In the genomic region with DNA sequence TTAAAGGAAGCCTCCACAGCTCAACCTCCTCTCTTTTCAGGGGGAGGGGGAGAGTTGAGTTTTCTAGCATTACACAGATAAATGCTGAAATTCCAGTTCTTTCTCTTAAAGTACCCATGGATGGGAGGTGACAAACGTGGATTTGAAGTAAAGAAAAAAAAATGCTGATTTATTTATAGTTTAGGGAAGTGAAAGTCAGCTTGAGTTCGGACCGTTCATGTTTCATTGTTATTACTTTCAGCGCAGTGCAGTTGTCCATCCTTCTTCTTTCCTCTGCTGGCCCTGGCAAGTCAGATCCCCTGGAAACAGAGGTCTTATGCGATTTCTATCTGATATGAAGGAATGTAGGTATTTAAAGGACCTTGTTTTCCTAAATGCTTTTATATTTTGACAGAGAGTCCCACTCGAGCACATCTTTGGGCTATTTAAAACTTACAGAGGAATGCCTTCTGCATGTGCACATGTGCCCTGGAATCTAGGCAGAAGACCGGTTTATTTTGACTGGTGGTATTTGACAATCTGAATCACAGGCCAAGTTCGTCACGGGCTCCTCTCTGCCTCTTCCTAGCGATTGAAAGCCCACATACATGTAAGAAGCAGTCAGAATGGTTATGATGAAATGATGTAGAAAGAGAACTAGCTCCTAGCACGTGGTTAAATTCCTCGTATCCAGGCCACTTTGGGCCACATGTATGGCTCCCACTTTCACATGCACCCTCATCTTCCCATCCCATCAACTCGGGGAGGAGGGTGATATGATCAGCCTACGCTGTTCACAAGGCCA, we compare ENCODE assay signal across 1 cellular context.
TF ChIP-seq lines count a peak whose summit lies in the region.

No MANE protein-coding gene starts in this region.

TF ChIP-seq in GM12878, 131 proteins besides CTCF, POLR2A, EP300 and RAD21 (continued from another document):
- TF ChIP-seq, protein P1, sequence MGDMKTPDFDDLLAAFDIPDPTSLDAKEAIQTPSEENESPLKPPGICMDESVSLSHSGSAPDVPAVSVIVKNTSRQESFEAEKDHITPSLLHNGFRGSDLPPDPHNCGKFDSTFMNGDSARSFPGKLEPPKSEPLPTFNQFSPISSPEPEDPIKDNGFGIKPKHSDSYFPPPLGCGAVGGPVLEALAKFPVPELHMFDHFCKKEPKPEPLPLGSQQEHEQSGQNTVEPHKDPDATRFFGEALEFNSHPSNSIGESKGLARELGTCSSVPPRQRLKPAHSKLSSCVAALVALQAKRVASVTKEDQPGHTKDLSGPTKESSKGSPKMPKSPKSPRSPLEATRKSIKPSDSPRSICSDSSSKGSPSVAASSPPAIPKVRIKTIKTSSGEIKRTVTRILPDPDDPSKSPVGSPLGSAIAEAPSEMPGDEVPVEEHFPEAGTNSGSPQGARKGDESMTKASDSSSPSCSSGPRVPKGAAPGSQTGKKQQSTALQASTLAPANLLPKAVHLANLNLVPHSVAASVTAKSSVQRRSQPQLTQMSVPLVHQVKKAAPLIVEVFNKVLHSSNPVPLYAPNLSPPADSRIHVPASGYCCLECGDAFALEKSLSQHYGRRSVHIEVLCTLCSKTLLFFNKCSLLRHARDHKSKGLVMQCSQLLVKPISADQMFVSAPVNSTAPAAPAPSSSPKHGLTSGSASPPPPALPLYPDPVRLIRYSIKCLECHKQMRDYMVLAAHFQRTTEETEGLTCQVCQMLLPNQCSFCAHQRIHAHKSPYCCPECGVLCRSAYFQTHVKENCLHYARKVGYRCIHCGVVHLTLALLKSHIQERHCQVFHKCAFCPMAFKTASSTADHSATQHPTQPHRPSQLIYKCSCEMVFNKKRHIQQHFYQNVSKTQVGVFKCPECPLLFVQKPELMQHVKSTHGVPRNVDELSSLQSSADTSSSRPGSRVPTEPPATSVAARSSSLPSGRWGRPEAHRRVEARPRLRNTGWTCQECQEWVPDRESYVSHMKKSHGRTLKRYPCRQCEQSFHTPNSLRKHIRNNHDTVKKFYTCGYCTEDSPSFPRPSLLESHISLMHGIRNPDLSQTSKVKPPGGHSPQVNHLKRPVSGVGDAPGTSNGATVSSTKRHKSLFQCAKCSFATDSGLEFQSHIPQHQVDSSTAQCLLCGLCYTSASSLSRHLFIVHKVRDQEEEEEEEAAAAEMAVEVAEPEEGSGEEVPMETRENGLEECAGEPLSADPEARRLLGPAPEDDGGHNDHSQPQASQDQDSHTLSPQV (IDR thresholded peaks at IDR 0.05): no peak
- TF ChIP-seq, protein P2, sequence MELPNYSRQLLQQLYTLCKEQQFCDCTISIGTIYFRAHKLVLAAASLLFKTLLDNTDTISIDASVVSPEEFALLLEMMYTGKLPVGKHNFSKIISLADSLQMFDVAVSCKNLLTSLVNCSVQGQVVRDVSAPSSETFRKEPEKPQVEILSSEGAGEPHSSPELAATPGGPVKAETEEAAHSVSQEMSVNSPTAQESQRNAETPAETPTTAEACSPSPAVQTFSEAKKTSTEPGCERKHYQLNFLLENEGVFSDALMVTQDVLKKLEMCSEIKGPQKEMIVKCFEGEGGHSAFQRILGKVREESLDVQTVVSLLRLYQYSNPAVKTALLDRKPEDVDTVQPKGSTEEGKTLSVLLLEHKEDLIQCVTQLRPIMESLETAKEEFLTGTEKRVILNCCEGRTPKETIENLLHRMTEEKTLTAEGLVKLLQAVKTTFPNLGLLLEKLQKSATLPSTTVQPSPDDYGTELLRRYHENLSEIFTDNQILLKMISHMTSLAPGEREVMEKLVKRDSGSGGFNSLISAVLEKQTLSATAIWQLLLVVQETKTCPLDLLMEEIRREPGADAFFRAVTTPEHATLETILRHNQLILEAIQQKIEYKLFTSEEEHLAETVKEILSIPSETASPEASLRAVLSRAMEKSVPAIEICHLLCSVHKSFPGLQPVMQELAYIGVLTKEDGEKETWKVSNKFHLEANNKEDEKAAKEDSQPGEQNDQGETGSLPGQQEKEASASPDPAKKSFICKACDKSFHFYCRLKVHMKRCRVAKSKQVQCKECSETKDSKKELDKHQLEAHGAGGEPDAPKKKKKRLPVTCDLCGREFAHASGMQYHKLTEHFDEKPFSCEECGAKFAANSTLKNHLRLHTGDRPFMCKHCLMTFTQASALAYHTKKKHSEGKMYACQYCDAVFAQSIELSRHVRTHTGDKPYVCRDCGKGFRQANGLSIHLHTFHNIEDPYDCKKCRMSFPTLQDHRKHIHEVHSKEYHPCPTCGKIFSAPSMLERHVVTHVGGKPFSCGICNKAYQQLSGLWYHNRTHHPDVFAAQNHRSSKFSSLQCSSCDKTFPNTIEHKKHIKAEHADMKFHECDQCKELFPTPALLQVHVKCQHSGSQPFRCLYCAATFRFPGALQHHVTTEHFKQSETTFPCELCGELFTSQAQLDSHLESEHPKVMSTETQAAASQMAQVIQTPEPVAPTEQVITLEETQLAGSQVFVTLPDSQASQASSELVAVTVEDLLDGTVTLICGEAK (IDR thresholded peaks at IDR 0.05; ENCODE audit: borderline replicate concordance): no peak
- TF ChIP-seq, protein P3, sequence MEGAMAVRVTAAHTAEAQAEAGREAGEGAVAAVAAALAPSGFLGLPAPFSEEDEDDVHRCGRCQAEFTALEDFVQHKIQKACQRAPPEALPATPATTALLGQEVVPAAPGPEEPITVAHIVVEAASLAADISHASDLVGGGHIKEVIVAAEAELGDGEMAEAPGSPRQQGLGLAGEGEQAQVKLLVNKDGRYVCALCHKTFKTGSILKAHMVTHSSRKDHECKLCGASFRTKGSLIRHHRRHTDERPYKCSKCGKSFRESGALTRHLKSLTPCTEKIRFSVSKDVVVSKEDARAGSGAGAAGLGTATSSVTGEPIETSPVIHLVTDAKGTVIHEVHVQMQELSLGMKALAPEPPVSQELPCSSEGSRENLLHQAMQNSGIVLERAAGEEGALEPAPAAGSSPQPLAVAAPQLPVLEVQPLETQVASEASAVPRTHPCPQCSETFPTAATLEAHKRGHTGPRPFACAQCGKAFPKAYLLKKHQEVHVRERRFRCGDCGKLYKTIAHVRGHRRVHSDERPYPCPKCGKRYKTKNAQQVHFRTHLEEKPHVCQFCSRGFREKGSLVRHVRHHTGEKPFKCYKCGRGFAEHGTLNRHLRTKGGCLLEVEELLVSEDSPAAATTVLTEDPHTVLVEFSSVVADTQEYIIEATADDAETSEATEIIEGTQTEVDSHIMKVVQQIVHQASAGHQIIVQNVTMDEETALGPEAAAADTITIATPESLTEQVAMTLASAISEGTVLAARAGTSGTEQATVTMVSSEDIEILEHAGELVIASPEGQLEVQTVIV (IDR thresholded peaks at IDR 0.05; ENCODE audit: borderline replicate concordance, partially characterized antibody): no peak
- TF ChIP-seq MYC (IDR thresholded peaks at IDR 0.05; ENCODE audit: insufficient read depth, insufficient read length, insufficient replicate concordance, low read length, severe bottlenecking) (no peak), IRF4 (IDR thresholded peaks at IDR 0.05; ENCODE audit: low read depth, low read length) (peak; percentile 86), SMC3 (IDR thresholded peaks at IDR 0.05; ENCODE audit: borderline replicate concordance, low read length) (no peak), DPF2 (IDR thresholded peaks at IDR 0.05) (peak; percentile 34), BHLHE40 (IDR thresholded peaks at IDR 0.05; ENCODE audit: borderline replicate concordance in 1 of 2, low read depth in 2 of 2, low read length in 1 of 2) (no peak), YBX1 (IDR thresholded peaks at IDR 0.05) (no peak), CEBPB (IDR thresholded peaks at IDR 0.05; ENCODE audit: borderline replicate concordance in 1 of 2, low read depth in 2 of 2, low read length in 2 of 2) (no peak), NR2F1 (conservative IDR thresholded peaks at IDR 0.05) (no peak), ZNF384 (IDR thresholded peaks at IDR 0.05; ENCODE audit: borderline replicate concordance, low read depth, low read length) (peak; percentile 86), FOXM1 (IDR thresholded peaks at IDR 0.05; ENCODE audit: low read depth, low read length) (no peak), MXI1 (IDR thresholded peaks at IDR 0.05; ENCODE audit: low read depth, low read length) (no peak), BACH1 (IDR thresholded peaks at IDR 0.05; ENCODE audit: borderline replicate concordance) (no peak), CREB1 (IDR thresholded peaks at IDR 0.05; ENCODE audit: low read depth) (no peak), MEF2B (IDR thresholded peaks at IDR 0.05; ENCODE audit: partially characterized antibody, poor library complexity, severe bottlenecking) (peak; percentile 62), TARDBP (IDR thresholded peaks at IDR 0.05; ENCODE audit: borderline replicate concordance) (no peak), IKZF1 (conservative IDR thresholded peaks at IDR 0.05) (peak; percentile 64), IKZF2 (IDR thresholded peaks at IDR 0.05) (0 out of 4 replicates have a peak, but pooled peaks of 1 of the 2 experiments have one; percentile 23), ZNF622 (IDR thresholded peaks at IDR 0.05) (no peak), BCL11A (IDR thresholded peaks at IDR 0.05; ENCODE audit: low read depth, low read length) (peak; percentile 49; the same call in 1 of the 2 replicates), MEF2A (IDR thresholded peaks at IDR 0.05; ENCODE audit: insufficient read depth, low read depth, low read length) (peak; percentile 97), SREBF2 (IDR thresholded peaks at IDR 0.05; ENCODE audit: low read length) (no peak), JUNB (IDR thresholded peaks at IDR 0.05) (peak; percentile 23; the same call in 1 of the 2 replicates), MTA3 (IDR thresholded peaks at IDR 0.05; ENCODE audit: borderline replicate concordance, low read length) (no peak), TCF7 (IDR thresholded peaks at IDR 0.05; ENCODE audit: borderline replicate concordance) (no peak)
- TF ChIP-seq, protein P4, sequence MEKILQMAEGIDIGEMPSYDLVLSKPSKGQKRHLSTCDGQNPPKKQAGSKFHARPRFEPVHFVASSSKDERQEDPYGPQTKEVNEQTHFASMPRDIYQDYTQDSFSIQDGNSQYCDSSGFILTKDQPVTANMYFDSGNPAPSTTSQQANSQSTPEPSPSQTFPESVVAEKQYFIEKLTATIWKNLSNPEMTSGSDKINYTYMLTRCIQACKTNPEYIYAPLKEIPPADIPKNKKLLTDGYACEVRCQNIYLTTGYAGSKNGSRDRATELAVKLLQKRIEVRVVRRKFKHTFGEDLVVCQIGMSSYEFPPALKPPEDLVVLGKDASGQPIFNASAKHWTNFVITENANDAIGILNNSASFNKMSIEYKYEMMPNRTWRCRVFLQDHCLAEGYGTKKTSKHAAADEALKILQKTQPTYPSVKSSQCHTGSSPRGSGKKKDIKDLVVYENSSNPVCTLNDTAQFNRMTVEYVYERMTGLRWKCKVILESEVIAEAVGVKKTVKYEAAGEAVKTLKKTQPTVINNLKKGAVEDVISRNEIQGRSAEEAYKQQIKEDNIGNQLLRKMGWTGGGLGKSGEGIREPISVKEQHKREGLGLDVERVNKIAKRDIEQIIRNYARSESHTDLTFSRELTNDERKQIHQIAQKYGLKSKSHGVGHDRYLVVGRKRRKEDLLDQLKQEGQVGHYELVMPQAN (conservative IDR thresholded peaks at IDR 0.05): no peak
- TF ChIP-seq, protein P5, sequence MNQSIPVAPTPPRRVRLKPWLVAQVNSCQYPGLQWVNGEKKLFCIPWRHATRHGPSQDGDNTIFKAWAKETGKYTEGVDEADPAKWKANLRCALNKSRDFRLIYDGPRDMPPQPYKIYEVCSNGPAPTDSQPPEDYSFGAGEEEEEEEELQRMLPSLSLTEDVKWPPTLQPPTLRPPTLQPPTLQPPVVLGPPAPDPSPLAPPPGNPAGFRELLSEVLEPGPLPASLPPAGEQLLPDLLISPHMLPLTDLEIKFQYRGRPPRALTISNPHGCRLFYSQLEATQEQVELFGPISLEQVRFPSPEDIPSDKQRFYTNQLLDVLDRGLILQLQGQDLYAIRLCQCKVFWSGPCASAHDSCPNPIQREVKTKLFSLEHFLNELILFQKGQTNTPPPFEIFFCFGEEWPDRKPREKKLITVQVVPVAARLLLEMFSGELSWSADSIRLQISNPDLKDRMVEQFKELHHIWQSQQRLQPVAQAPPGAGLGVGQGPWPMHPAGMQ (IDR thresholded peaks at IDR 0.05; ENCODE audit: borderline replicate concordance): no peak
- TF ChIP-seq, protein P6, sequence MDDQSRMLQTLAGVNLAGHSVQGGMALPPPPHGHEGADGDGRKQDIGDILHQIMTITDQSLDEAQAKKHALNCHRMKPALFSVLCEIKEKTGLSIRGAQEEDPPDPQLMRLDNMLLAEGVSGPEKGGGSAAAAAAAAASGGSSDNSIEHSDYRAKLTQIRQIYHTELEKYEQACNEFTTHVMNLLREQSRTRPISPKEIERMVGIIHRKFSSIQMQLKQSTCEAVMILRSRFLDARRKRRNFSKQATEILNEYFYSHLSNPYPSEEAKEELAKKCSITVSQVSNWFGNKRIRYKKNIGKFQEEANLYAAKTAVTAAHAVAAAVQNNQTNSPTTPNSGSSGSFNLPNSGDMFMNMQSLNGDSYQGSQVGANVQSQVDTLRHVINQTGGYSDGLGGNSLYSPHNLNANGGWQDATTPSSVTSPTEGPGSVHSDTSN (IDR thresholded peaks at IDR 0.05; ENCODE audit: insufficient replicate concordance, low read depth, low read length): no peak
- TF ChIP-seq, protein P7, sequence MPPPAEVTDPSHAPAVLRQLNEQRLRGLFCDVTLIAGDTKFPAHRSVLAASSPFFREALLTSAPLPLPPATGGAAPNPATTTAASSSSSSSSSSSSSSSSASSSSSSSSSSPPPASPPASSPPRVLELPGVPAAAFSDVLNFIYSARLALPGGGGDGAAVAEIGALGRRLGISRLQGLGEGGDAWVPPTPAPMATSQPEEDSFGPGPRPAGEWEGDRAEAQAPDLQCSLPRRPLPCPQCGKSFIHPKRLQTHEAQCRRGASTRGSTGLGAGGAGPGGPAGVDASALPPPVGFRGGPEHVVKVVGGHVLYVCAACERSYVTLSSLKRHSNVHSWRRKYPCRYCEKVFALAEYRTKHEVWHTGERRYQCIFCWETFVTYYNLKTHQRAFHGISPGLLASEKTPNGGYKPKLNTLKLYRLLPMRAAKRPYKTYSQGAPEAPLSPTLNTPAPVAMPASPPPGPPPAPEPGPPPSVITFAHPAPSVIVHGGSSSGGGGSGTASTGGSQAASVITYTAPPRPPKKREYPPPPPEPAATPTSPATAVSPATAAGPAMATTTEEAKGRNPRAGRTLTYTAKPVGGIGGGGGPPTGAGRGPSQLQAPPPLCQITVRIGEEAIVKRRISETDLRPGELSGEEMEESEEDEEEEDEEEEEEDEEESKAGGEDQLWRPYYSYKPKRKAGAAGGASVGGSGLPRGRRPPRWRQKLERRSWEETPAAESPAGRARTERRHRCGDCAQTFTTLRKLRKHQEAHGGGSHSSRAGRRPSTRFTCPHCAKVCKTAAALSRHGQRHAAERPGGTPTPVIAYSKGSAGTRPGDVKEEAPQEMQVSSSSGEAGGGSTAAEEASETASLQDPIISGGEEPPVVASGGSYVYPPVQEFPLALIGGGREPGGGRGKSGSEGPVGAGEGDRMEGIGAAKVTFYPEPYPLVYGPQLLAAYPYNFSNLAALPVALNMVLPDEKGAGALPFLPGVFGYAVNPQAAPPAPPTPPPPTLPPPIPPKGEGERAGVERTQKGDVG (CRISPR knock-in tag; IDR thresholded peaks at IDR 0.05): no peak
- TF ChIP-seq, protein P8, sequence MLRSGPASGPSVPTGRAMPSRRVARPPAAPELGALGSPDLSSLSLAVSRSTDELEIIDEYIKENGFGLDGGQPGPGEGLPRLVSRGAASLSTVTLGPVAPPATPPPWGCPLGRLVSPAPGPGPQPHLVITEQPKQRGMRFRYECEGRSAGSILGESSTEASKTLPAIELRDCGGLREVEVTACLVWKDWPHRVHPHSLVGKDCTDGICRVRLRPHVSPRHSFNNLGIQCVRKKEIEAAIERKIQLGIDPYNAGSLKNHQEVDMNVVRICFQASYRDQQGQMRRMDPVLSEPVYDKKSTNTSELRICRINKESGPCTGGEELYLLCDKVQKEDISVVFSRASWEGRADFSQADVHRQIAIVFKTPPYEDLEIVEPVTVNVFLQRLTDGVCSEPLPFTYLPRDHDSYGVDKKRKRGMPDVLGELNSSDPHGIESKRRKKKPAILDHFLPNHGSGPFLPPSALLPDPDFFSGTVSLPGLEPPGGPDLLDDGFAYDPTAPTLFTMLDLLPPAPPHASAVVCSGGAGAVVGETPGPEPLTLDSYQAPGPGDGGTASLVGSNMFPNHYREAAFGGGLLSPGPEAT (IDR thresholded peaks at IDR 0.05; ENCODE audit: low read depth): 0 out of 2 replicates have a peak, but pooled peaks have one; percentile 18
